In the genomic region with DNA sequence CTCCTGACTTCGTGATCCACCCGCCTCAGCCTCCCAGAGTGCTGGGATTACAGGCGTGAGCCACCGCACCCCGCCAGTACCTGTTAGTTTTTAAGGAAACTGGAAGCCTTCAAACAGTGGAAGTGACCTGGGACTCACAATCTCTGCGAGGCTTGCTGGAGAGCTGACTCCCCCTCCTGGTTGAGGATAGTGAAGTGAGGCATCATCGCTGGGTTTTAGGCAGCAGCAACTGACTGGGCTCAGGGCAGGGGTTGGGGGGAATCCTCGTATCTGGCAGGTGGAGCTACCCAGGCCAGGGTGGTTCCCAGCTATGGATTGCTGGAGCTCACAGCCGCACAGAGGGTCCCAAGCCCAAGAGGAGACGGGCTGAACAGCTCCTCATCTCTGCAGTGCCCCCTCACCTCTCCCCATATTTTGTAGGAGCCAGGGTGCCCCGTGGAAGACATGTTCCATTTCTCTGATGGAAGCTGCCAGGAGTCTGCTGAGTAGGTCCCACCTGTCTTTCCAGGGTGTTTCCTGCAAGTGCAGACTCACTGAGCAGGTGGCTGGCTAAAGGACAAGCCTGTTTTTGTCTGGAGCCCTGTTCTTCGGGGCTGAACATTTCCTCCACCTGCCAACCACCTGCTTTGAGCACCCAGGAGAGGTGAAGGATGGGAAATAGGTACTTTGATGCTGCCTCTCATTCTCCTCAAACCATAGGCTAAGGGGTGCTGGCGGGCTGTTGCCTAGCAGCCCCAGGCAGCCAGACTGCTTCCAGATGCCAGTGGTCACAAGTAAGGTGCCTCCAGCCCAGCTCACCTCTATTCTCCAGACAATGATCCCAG, we compare ENCODE assay signal across 12 cellular contexts. TPM values are rescaled to one million over a fixed set of nuclear protein-coding genes. Genes with fewer than 3 reads are reported as not detected.
DNase-seq lines count a peak whose midpoint lies in the region; ATAC-seq and TF ChIP-seq lines count a peak whose summit lies in the region.
"Had no signal": no experiment of that assay in that cellular context is flagged by ENCODE, and none has a peak within 500 bp of the region (broad histone marks: within the 10 kb centered on the region; RNA-seq: fewer than 3 reads in every experiment).

No MANE protein-coding gene starts in this region.

- no peak overlapping the region for H3K27ac ChIP-seq in mammary epithelial cell (ENCODE audit: insufficient read depth, low read depth, low read length)
- H3K27ac ChIP-seq: SK-N-MC had no signal

- H3K9ac ChIP-seq in mammary epithelial cell (ENCODE audit: insufficient read depth, low read length): no peak overlapping the region

- in situ Hi-C loops in mammary epithelial cell (cut with MboI; ENCODE audit: low sequenced_read_pairs in 2 of 2): no loop called here

- no peak overlapping the region for H3K27ac Mint-ChIP-seq in WTC11
- H3K27ac Mint-ChIP-seq in naive thymus-derived CD8-positive, alpha-beta T cell: peak overlapping the region in 6 of 10 donors; percentile 31 to 83 (median 58)
- H3K27ac Mint-ChIP-seq: natural killer cell had no signal

- peaks cover 5% of the 10 kb centered on the region for H3K4me1 ChIP-seq in mammary epithelial cell (ENCODE audit: insufficient read depth, low read length)

- ATAC-seq in WTC11 (peak; percentile 94), HG03432 (IDR thresholded peaks at IDR 0.05; ENCODE audit: unreplicated experiment) (no peak), HG02840 (IDR thresholded peaks at IDR 0.05; ENCODE audit: low FRiP score, unreplicated experiment) (no peak)
- no peak for ATAC-seq in naive thymus-derived CD8-positive, alpha-beta T cell
- ATAC-seq: natural killer cell had no signal

- H2AFZ ChIP-seq in mammary epithelial cell (ENCODE audit: low read depth, low read length): no peak overlapping the region

- peak; percentile 13 to 23 for DNase-seq in NCI-H526 (lab: John Stamatoyannopoulos, UW)
- DNase-seq in NCI-H526 treated with DMSO at 0.1 percent for 48 hours (lab: John Stamatoyannopoulos, UW): no peak
- DNase-seq in NCI-H146 treated with DMSO at 0.1 percent for 48 hours (lab: John Stamatoyannopoulos, UW; ENCODE audit: unreplicated experiment): peak; percentile 29
- peak; percentile 57 for DNase-seq in WTC11 (ENCODE audit: low spot score)
- no peak for DNase-seq in naive thymus-derived CD8-positive, alpha-beta T cell
- DNase-seq in mammary epithelial cell: no peak
- DNase-seq: hypothalamus, natural killer cell had no signal

- no peak overlapping the region for H3K4me2 ChIP-seq in mammary epithelial cell (ENCODE audit: insufficient read depth, low read depth, low read length)

- CTCF ChIA-PET in WTC11 (lab: Charles Lee): interaction anchor here (0.6 to 4.7 kb wide), 23 partner anchors 10 to 122 kb away, joined by 3 to 60 read pairs (median 4); partner anchors contain the start of genes CYP27B1 and TSFM
- CTCF ChIA-PET in mammary epithelial cell (lab: Charles Lee; ENCODE audit: low non-redundant PET): no interaction called here

- H3K9me3 Mint-ChIP-seq in WTC11: no peaks in the 10 kb centered on the region
- no peaks in the 10 kb centered on the region for H3K9me3 Mint-ChIP-seq in naive thymus-derived CD8-positive, alpha-beta T cell
- H3K9me3 Mint-ChIP-seq: natural killer cell had no signal

- no peak overlapping the region for H3K4me3 ChIP-seq in mammary epithelial cell (replicated peaks in 1 of 3; ENCODE audit: insufficient read depth in 1 of 3, low read depth in 2 of 3, low read length in 3 of 3)
- H3K4me3 ChIP-seq: breast epithelium, SK-N-MC had no signal

- 86% methylated on average over 13 of the region's 13 CpGs for WGBS in mammary epithelial cell (ENCODE audit: low coverage, missing lambda C conversion rate)

- H4K20me1 ChIP-seq in mammary epithelial cell (ENCODE audit: insufficient read depth, low read length): no peaks in the 10 kb centered on the region

- peaks cover 8% of the 10 kb centered on the region; the same call in 1 of the 2 replicates for H3K4me1 Mint-ChIP-seq in WTC11
- H3K4me1 Mint-ChIP-seq in naive thymus-derived CD8-positive, alpha-beta T cell: peaks cover 4 to 10% (median 6%) of the 10 kb centered on the region in 4 donors

- H3K9me3 ChIP-seq in mammary epithelial cell (replicated peaks; ENCODE audit: insufficient read depth, low read length): no peaks in the 10 kb centered on the region
- H3K9me3 ChIP-seq: breast epithelium had no signal

- H3K79me2 ChIP-seq in mammary epithelial cell (ENCODE audit: insufficient read depth, low read length): no peaks in the 10 kb centered on the region

- no peak for TF ChIP-seq CTCF in WTC11 (IDR thresholded peaks at IDR 0.05)
- peak in 1 of 2 donors; percentile 17 for TF ChIP-seq CTCF in mammary epithelial cell (conservative IDR thresholded peaks at IDR 0.05 in 1 of 2, IDR thresholded peaks at IDR 0.05 in 1 of 2; ENCODE audit: extremely low read depth in 1 of 2, insufficient read depth in 1 of 2, low read depth in 1 of 2, low read length in 2 of 2)

- peak overlapping the region; percentile 33 for H3K4me3 Mint-ChIP-seq in WTC11
- peak overlapping the region in 1 of 10 donors; percentile 70 for H3K4me3 Mint-ChIP-seq in naive thymus-derived CD8-positive, alpha-beta T cell
- H3K4me3 Mint-ChIP-seq: natural killer cell had no signal

- dilution Hi-C loops in mammary epithelial cell (cut with HindIII; ENCODE audit: low sequenced_read_pairs): loop anchor here (5.0 kb wide), 1 partner anchor 37 kb away; no protein-coding TSS in a partner anchor

- no peaks in the 10 kb centered on the region for H3K36me3 ChIP-seq in mammary epithelial cell (ENCODE audit: insufficient read depth, low read length)
- H3K36me3 ChIP-seq: breast epithelium had no signal

- intact Hi-C loops in mammary epithelial cell (cut with micrococcal nuclease): no loop called here

- POLR2A ChIA-PET in WTC11 (lab: Charles Lee): interaction anchor here (1.0 kb wide), 2 partner anchors 12 to 30 kb away, joined by 3 to 4 read pairs; no protein-coding TSS in a partner anchor
- POLR2A ChIA-PET in naive thymus-derived CD8-positive, alpha-beta T cell (lab: Charles Lee): interaction anchor here (1.1 kb wide), 1 partner anchor 9 kb away, joined by 3 read pairs; no protein-coding TSS in a partner anchor

- H3K27me3 Mint-ChIP-seq in WTC11 (ENCODE audit: low read depth): no peaks in the 10 kb centered on the region; the same call in 1 of the 2 replicates
- no peaks in the 10 kb centered on the region for H3K27me3 Mint-ChIP-seq in naive thymus-derived CD8-positive, alpha-beta T cell

- no peaks in the 10 kb centered on the region for H3K36me3 Mint-ChIP-seq in WTC11
- H3K36me3 Mint-ChIP-seq in naive thymus-derived CD8-positive, alpha-beta T cell: peaks cover 0 to 19% (median 0%) of the 10 kb centered on the region in 3 donors
- H3K36me3 Mint-ChIP-seq: natural killer cell had no signal

- no peaks in the 10 kb centered on the region for H3K27me3 ChIP-seq in mammary epithelial cell (ENCODE audit: insufficient read depth, low read length)
- H3K27me3 ChIP-seq: breast epithelium had no signal

- BruUV-seq in mammary epithelial cell (replicated peaks; lab: Mats Ljungman, UMichigan): no TSS peak

TF ChIP-seq in WTC11, 78 proteins besides CTCF, POLR2A, EP300 and RAD21 (continues in another document):
- TF ChIP-seq NFATC4 (CRISPR knock-in tag; IDR thresholded peaks at IDR 0.05) (no peak), ZNF317 (CRISPR knock-in tag; IDR thresholded peaks at IDR 0.05; ENCODE audit: borderline replicate concordance, low read depth) (peak; percentile 71), NR1H2 (CRISPR knock-in tag; IDR thresholded peaks at IDR 0.05) (no peak), ATF2 (CRISPR knock-in tag; IDR thresholded peaks at IDR 0.05; ENCODE audit: borderline replicate concordance, low read depth) (no peak), KAT7 (CRISPR knock-in tag; IDR thresholded peaks at IDR 0.05; ENCODE audit: borderline replicate concordance) (no peak)

RNA-seq across cellular contexts. Expression of gene AVIL, which starts 3.1 kb away (rescaled TPM):
- total RNA-seq in WTC11 (2021) (0.42 to 0.78 TPM (median 0.57 TPM) in 3 replicates), mammary epithelial cell (1 to 10 TPM; 1.8 to 2.5 TPM)
- total RNA-seq in naive thymus-derived CD8-positive, alpha-beta T cell: 10 to 100 TPM; 13.4 to 16.8 TPM
- polyA plus RNA-seq in naive thymus-derived CD8-positive, alpha-beta T cell: under 1 TPM; 0.11 to 0.80 (median 0.13) TPM
- 0.40 TPM for polyA plus RNA-seq in mammary epithelial cell
- 3.3 TPM for polyA minus RNA-seq in mammary epithelial cell

RNA-seq across cellular contexts. Expression of gene CTDSP2, which starts 31.1 kb away (rescaled TPM):
- total RNA-seq in WTC11 (2021) (97.0 to 122 TPM (median 101 TPM) in 3 replicates), mammary epithelial cell (10 to 100 TPM; 51.3 to 76.1 TPM)
- 100 to 1,000 TPM; 258 to 262 TPM for total RNA-seq in naive thymus-derived CD8-positive, alpha-beta T cell
- polyA plus RNA-seq in naive thymus-derived CD8-positive, alpha-beta T cell: 10 to 100 TPM; 51.4 to 81.2 (median 71.5) TPM
- 56.4 TPM for polyA plus RNA-seq in mammary epithelial cell
- polyA minus RNA-seq in mammary epithelial cell: 204 TPM

RNA-seq across cellular contexts. Expression of gene TSFM, which starts 32.8 kb away (rescaled TPM):
- total RNA-seq in WTC11 (2021): 48.6 to 49.5 TPM (median 48.7 TPM) in 3 replicates
- 10 to 100 TPM; 18.9 to 29.0 TPM for total RNA-seq in naive thymus-derived CD8-positive, alpha-beta T cell
- polyA plus RNA-seq in naive thymus-derived CD8-positive, alpha-beta T cell: 10 to 100 TPM; 25.5 to 31.0 (median 28.3) TPM
- 10 to 100 TPM; 11.8 to 27.0 TPM for total RNA-seq in mammary epithelial cell
- 23.8 TPM for polyA plus RNA-seq in mammary epithelial cell
- 34.6 TPM for polyA minus RNA-seq in mammary epithelial cell

RNA-seq across cellular contexts. Expression of gene EEF1AKMT3, which starts 43.0 kb away (rescaled TPM):
- total RNA-seq in WTC11 (2021): 3.2 to 3.8 TPM (median 3.3 TPM) in 3 replicates
- 1 to 10 TPM; 2.9 to 4.0 TPM for total RNA-seq in naive thymus-derived CD8-positive, alpha-beta T cell
- polyA plus RNA-seq in naive thymus-derived CD8-positive, alpha-beta T cell: 1 to 10 TPM; 1.4 to 4.2 (median 1.8) TPM
- 1 to 10 TPM; 6.8 to 8.2 TPM for total RNA-seq in mammary epithelial cell
- polyA plus RNA-seq in mammary epithelial cell: 4.4 TPM
- polyA minus RNA-seq in mammary epithelial cell: 0.21 TPM

RNA-seq across cellular contexts. Expression of gene METTL1, which starts 43.5 kb away (rescaled TPM):
- total RNA-seq in WTC11 (2021) (25.5 to 31.7 TPM (median 28.6 TPM) in 3 replicates), mammary epithelial cell (10 to 100 TPM in 1 of 2 donors, 1 to 10 TPM in 1; 7.7 to 28.7 TPM)
- 10 to 100 TPM; 14.6 to 17.6 TPM for total RNA-seq in naive thymus-derived CD8-positive, alpha-beta T cell
- polyA plus RNA-seq in naive thymus-derived CD8-positive, alpha-beta T cell: 10 to 100 TPM; 12.9 to 21.7 (median 18.7) TPM
- 29.6 TPM for polyA plus RNA-seq in mammary epithelial cell
- polyA minus RNA-seq in mammary epithelial cell: 27.4 TPM

Comparison
In these comparisons a context has a peak if more than half of its experiments do, and no peak if none do; other contexts are left out.
1. DNase-seq: peak in NCI-H526 (2 of 2), NCI-H146 treated with DMSO at 0.1 percent for 48 hours (single experiment) and WTC11 (single experiment); none in NCI-H526 treated with DMSO at 0.1 percent for 48 hours (single experiment), naive thymus-derived CD8-positive, alpha-beta T cell (0 of 10) and mammary epithelial cell (single experiment).